In the genomic region with DNA sequence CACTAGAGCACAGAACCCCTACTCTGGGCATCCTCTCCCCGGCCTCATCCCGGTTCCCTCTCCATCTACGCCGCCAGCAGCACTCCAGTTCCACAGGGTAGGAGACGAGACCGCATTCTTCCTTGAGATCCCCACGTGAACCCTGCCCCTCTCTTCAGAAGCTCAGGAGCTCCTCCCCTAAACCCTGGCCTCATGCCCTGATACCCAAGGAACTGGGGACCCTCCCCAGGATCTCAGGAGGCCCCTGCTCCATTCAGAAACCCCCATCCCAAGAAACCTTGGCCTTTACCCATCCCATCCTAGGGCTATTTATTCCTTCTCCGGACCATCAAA, we compare ENCODE assay signal across 6 cellular contexts. TPM values are rescaled to one million over a fixed set of nuclear protein-coding genes. Genes with fewer than 3 reads are reported as not detected.
A peak's percentile ranks its signal among the peaks of the same experiment; 100 is the strongest.
DNase-seq lines count a peak whose midpoint lies in the region; ATAC-seq and TF ChIP-seq lines count a peak whose summit lies in the region.

No MANE protein-coding gene starts in this region.

- H3K27me3 ChIP-seq in upper lobe of right lung = no peaks in the 10 kb centered on the region

- TF ChIP-seq CTCF in fibroblast of the aortic adventitia (IDR thresholded peaks at IDR 0.05; ENCODE audit: insufficient read depth, low read length) = no peak
- TF ChIP-seq CTCF in upper lobe of right lung (IDR thresholded peaks at IDR 0.05) = no peak

- no peak for DNase-seq in activated naive CD4-positive, alpha-beta T cell treated with anti-CD3 and anti-CD28 coated beads, Interleukin-2, amount 50 U/mL, for 16 hours
- DNase-seq in fibroblast of the aortic adventitia (ENCODE audit: low read depth) (no peak), upper lobe of right lung (no peak), NCI-H1694 treated with DMSO at 0.1 percent for 48 hours (lab: John Stamatoyannopoulos, UW) (no peak), hepatic stellate cell (ENCODE audit: low spot score) (no peak)

- H3K27ac ChIP-seq in upper lobe of right lung = no peak overlapping the region

- H3K4me3 ChIP-seq in fibroblast of the aortic adventitia (ENCODE audit: low read depth, low read length) (peak overlapping the region; percentile 76), upper lobe of right lung (peak overlapping the region; percentile 57)

- H3K27me3 Mint-ChIP-seq in activated naive CD4-positive, alpha-beta T cell treated with anti-CD3 and anti-CD28 coated beads, Interleukin-2, amount 50 U/mL, for 24 hours = no peaks in the 10 kb centered on the region

- H3K9me3 Mint-ChIP-seq in activated naive CD4-positive, alpha-beta T cell treated with anti-CD3 and anti-CD28 coated beads, Interleukin-2, amount 50 U/mL, for 24 hours = no peaks in the 10 kb centered on the region

- no peaks in the 10 kb centered on the region for H3K4me1 Mint-ChIP-seq in activated naive CD4-positive, alpha-beta T cell treated with anti-CD3 and anti-CD28 coated beads, Interleukin-2, amount 50 U/mL, for 24 hours

- H3K4me1 ChIP-seq in upper lobe of right lung = peaks cover 4% of the 10 kb centered on the region

- intact Hi-C loops in upper lobe of right lung (cut with DNase I) = no loop called here

- no peak for ATAC-seq in upper lobe of right lung

- H3K9me3 ChIP-seq in upper lobe of right lung = no peaks in the 10 kb centered on the region

- H3K4me3 Mint-ChIP-seq in activated naive CD4-positive, alpha-beta T cell treated with anti-CD3 and anti-CD28 coated beads, Interleukin-2, amount 50 U/mL, for 24 hours = peak overlapping the region; percentile 81

- H3K27ac Mint-ChIP-seq in activated naive CD4-positive, alpha-beta T cell treated with anti-CD3 and anti-CD28 coated beads, Interleukin-2, amount 50 U/mL, for 24 hours = peak overlapping the region; percentile 30

- H3K36me3 ChIP-seq in upper lobe of right lung = peaks cover 13% of the 10 kb centered on the region

- peaks cover 2% of the 10 kb centered on the region for H3K36me3 Mint-ChIP-seq in activated naive CD4-positive, alpha-beta T cell treated with anti-CD3 and anti-CD28 coated beads, Interleukin-2, amount 50 U/mL, for 24 hours

RNA-seq across cellular contexts. Expression of gene PRICKLE3, which starts 1.1 kb away (rescaled TPM):
- total RNA-seq in fibroblast of the aortic adventitia (ENCODE audit: low replicate concordance) (2.9 and 5.0 TPM in 2 replicates), upper lobe of right lung (16.4 TPM)

RNA-seq across cellular contexts. Expression of gene PLP2, which starts 13.3 kb away (rescaled TPM):
- total RNA-seq in fibroblast of the aortic adventitia (ENCODE audit: low replicate concordance) (8.7 and 93.2 TPM in 2 replicates), upper lobe of right lung (90.9 TPM)

RNA-seq across cellular contexts. Expression of gene SYP, which starts 15.0 kb away (rescaled TPM):
- total RNA-seq in fibroblast of the aortic adventitia (ENCODE audit: low replicate concordance) (0.16 and 0.18 TPM in 2 replicates), upper lobe of right lung (3.5 TPM)

RNA-seq across cellular contexts. Expression of gene MAGIX, which starts 22.5 kb away (rescaled TPM):
- total RNA-seq in fibroblast of the aortic adventitia (ENCODE audit: low replicate concordance) (1.7 and 2.9 TPM in 2 replicates), upper lobe of right lung (7.1 TPM)

RNA-seq across cellular contexts. Expression of gene CACNA1F, which starts 48.1 kb away (rescaled TPM):
- total RNA-seq in fibroblast of the aortic adventitia (ENCODE audit: low replicate concordance) = not detected in 2 replicates
- 1.4 TPM for total RNA-seq in upper lobe of right lung
